In genomic region chr16:3475604-3476375, GRCh38 we compare ENCODE assay signal across 2 cellular contexts.
TF ChIP-seq lines count a peak whose summit lies in the region.

No MANE protein-coding gene starts in this region.

TF ChIP-seq in HepG2, 621 proteins besides CTCF, POLR2A, EP300 and RAD21:
- TF ChIP-seq GABPA (IDR thresholded peaks at IDR 0.05; ENCODE audit: low read depth, low read length): 0 out of 2 replicates have a peak, but pooled peaks have one; percentile 17
- no peak for TF ChIP-seq GABPA (CRISPR knock-in tag; IDR thresholded peaks at IDR 0.05; ENCODE audit: low read depth)
- TF ChIP-seq AGO2 (optimal IDR thresholded peaks at IDR 0.05; ENCODE audit: low read depth, low read length): peak; percentile 66
- no peak for TF ChIP-seq ZNF317 (CRISPR knock-in tag; IDR thresholded peaks at IDR 0.05)
- TF ChIP-seq TSC22D2 (CRISPR knock-in tag; IDR thresholded peaks at IDR 0.05; ENCODE audit: borderline replicate concordance): no peak

TF ChIP-seq in H1, 55 proteins besides CTCF, POLR2A, EP300 and RAD21:
- TF ChIP-seq POLR2AphosphoS5 (IDR thresholded peaks at IDR 0.05; ENCODE audit: low read depth, low read length) (no peak), BRCA1 (IDR thresholded peaks at IDR 0.05; ENCODE audit: low read depth, low read length) (no peak), CBX5 (IDR thresholded peaks at IDR 0.05; ENCODE audit: low read depth, low read length) (no peak), TAF1 (IDR thresholded peaks at IDR 0.05; ENCODE audit: low read depth, low read length) (no peak), BACH1 (IDR thresholded peaks at IDR 0.05; ENCODE audit: low read length) (no peak), USF2 (IDR thresholded peaks at IDR 0.05; ENCODE audit: low read length) (no peak), RFX5 (IDR thresholded peaks at IDR 0.05; ENCODE audit: borderline replicate concordance, low read depth, low read length) (no peak), SIN3A (conservative IDR thresholded peaks at IDR 0.05 in 1 of 2, IDR thresholded peaks at IDR 0.05 in 1 of 2; ENCODE audit: low read depth in 1 of 2, low read length in 2 of 2) (no peak), RNF2 (IDR thresholded peaks at IDR 0.05; ENCODE audit: borderline replicate concordance, low read depth, low read length, missing control alignments, poor library complexity, severe bottlenecking) (no peak), EGR1 (IDR thresholded peaks at IDR 0.05; ENCODE audit: borderline replicate concordance, low read depth, low read length) (no peak), TBP (IDR thresholded peaks at IDR 0.05; ENCODE audit: low read depth, low read length) (no peak)
- TF ChIP-seq, protein P1, sequence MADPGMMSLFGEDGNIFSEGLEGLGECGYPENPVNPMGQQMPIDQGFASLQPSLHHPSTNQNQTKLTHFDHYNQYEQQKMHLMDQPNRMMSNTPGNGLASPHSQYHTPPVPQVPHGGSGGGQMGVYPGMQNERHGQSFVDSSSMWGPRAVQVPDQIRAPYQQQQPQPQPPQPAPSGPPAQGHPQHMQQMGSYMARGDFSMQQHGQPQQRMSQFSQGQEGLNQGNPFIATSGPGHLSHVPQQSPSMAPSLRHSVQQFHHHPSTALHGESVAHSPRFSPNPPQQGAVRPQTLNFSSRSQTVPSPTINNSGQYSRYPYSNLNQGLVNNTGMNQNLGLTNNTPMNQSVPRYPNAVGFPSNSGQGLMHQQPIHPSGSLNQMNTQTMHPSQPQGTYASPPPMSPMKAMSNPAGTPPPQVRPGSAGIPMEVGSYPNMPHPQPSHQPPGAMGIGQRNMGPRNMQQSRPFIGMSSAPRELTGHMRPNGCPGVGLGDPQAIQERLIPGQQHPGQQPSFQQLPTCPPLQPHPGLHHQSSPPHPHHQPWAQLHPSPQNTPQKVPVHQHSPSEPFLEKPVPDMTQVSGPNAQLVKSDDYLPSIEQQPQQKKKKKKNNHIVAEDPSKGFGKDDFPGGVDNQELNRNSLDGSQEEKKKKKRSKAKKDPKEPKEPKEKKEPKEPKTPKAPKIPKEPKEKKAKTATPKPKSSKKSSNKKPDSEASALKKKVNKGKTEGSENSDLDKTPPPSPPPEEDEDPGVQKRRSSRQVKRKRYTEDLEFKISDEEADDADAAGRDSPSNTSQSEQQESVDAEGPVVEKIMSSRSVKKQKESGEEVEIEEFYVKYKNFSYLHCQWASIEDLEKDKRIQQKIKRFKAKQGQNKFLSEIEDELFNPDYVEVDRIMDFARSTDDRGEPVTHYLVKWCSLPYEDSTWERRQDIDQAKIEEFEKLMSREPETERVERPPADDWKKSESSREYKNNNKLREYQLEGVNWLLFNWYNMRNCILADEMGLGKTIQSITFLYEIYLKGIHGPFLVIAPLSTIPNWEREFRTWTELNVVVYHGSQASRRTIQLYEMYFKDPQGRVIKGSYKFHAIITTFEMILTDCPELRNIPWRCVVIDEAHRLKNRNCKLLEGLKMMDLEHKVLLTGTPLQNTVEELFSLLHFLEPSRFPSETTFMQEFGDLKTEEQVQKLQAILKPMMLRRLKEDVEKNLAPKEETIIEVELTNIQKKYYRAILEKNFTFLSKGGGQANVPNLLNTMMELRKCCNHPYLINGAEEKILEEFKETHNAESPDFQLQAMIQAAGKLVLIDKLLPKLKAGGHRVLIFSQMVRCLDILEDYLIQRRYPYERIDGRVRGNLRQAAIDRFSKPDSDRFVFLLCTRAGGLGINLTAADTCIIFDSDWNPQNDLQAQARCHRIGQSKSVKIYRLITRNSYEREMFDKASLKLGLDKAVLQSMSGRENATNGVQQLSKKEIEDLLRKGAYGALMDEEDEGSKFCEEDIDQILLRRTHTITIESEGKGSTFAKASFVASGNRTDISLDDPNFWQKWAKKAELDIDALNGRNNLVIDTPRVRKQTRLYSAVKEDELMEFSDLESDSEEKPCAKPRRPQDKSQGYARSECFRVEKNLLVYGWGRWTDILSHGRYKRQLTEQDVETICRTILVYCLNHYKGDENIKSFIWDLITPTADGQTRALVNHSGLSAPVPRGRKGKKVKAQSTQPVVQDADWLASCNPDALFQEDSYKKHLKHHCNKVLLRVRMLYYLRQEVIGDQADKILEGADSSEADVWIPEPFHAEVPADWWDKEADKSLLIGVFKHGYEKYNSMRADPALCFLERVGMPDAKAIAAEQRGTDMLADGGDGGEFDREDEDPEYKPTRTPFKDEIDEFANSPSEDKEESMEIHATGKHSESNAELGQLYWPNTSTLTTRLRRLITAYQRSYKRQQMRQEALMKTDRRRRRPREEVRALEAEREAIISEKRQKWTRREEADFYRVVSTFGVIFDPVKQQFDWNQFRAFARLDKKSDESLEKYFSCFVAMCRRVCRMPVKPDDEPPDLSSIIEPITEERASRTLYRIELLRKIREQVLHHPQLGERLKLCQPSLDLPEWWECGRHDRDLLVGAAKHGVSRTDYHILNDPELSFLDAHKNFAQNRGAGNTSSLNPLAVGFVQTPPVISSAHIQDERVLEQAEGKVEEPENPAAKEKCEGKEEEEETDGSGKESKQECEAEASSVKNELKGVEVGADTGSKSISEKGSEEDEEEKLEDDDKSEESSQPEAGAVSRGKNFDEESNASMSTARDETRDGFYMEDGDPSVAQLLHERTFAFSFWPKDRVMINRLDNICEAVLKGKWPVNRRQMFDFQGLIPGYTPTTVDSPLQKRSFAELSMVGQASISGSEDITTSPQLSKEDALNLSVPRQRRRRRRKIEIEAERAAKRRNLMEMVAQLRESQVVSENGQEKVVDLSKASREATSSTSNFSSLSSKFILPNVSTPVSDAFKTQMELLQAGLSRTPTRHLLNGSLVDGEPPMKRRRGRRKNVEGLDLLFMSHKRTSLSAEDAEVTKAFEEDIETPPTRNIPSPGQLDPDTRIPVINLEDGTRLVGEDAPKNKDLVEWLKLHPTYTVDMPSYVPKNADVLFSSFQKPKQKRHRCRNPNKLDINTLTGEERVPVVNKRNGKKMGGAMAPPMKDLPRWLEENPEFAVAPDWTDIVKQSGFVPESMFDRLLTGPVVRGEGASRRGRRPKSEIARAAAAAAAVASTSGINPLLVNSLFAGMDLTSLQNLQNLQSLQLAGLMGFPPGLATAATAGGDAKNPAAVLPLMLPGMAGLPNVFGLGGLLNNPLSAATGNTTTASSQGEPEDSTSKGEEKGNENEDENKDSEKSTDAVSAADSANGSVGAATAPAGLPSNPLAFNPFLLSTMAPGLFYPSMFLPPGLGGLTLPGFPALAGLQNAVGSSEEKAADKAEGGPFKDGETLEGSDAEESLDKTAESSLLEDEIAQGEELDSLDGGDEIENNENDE (IDR thresholded peaks at IDR 0.05; ENCODE audit: insufficient replicate concordance, low read length): no peak
TF ChIP-seq in H1: peak in this region for 0.
